In the genomic region with DNA sequence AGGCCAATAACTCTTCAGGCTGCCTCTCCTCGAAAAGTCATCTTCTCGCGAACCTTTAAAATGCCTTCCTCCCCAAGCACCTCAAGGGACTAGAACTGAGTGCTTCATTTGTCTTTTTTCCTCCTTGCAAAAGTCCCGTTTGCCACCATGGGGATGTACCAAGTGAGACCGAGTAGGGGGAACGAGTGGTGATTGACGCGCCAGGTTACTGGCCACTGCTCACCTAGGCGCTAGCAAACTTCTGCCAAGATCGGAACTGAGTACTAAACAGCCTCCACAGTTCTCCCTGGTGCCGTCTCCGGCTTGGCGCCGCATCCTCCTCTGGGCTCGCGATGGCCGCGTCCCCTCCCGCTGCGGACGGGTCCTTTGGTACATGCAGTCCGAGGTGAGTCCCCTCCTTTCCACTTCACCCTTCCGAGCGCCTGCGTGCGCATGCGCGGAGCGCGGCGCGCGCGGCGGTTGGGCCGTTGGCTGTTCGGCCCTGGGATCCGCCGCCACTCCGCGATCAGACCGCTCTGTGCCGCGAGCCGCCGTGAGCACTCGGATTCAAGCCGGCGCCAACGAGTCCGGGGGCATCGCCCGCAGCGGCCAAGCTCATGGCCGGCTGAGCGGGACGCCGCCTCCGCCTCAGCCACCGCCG, we compare ENCODE assay signal across 1 cellular context.
TF ChIP-seq lines count a peak whose summit lies in the region.

CDK16 (plus strand) TSS at position 402 of the 640 bp plus-strand sequence. CDS start 4,877 bp downstream, outside the sequence.

TF ChIP-seq in HEK293, 187 proteins besides CTCF, POLR2A, EP300 and RAD21 (continued from another document):
- TF ChIP-seq, protein P1, sequence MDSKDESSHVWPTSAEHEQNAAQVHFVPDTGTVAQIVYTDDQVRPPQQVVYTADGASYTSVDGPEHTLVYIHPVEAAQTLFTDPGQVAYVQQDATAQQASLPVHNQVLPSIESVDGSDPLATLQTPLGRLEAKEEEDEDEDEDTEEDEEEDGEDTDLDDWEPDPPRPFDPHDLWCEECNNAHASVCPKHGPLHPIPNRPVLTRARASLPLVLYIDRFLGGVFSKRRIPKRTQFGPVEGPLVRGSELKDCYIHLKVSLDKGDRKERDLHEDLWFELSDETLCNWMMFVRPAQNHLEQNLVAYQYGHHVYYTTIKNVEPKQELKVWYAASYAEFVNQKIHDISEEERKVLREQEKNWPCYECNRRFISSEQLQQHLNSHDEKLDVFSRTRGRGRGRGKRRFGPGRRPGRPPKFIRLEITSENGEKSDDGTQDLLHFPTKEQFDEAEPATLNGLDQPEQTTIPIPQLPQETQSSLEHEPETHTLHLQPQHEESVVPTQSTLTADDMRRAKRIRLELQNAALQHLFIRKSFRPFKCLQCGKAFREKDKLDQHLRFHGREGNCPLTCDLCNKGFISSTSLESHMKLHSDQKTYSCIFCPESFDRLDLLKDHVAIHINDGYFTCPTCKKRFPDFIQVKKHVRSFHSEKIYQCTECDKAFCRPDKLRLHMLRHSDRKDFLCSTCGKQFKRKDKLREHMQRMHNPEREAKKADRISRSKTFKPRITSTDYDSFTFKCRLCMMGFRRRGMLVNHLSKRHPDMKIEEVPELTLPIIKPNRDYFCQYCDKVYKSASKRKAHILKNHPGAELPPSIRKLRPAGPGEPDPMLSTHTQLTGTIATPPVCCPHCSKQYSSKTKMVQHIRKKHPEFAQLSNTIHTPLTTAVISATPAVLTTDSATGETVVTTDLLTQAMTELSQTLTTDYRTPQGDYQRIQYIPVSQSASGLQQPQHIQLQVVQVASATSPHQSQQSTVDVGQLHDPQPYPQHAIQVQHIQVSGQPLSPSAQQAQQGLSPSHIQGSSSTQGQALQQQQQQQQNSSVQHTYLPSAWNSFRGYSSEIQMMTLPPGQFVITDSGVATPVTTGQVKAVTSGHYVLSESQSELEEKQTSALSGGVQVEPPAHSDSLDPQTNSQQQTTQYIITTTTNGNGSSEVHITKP (tag by site-specific recombination; IDR thresholded peaks at IDR 0.05): peak; percentile 100
- TF ChIP-seq GFI1B (tag by site-specific recombination; IDR thresholded peaks at IDR 0.05) (peak; percentile 29; the same call in 1 of the 2 replicates), KLF16 (tag by site-specific recombination; IDR thresholded peaks at IDR 0.05) (peak; percentile 77; the same call in 1 of the 2 replicates), TCF7L2 (IDR thresholded peaks at IDR 0.05; ENCODE audit: borderline replicate concordance, low read depth, low read length) (peak; percentile 19; the same call in 1 of the 2 replicates), ZNF157 (tag by site-specific recombination; IDR thresholded peaks at IDR 0.05) (no peak), ZNF341 (tag by site-specific recombination; IDR thresholded peaks at IDR 0.05; ENCODE audit: low read depth) (peak; percentile 80)
- TF ChIP-seq, protein P2, sequence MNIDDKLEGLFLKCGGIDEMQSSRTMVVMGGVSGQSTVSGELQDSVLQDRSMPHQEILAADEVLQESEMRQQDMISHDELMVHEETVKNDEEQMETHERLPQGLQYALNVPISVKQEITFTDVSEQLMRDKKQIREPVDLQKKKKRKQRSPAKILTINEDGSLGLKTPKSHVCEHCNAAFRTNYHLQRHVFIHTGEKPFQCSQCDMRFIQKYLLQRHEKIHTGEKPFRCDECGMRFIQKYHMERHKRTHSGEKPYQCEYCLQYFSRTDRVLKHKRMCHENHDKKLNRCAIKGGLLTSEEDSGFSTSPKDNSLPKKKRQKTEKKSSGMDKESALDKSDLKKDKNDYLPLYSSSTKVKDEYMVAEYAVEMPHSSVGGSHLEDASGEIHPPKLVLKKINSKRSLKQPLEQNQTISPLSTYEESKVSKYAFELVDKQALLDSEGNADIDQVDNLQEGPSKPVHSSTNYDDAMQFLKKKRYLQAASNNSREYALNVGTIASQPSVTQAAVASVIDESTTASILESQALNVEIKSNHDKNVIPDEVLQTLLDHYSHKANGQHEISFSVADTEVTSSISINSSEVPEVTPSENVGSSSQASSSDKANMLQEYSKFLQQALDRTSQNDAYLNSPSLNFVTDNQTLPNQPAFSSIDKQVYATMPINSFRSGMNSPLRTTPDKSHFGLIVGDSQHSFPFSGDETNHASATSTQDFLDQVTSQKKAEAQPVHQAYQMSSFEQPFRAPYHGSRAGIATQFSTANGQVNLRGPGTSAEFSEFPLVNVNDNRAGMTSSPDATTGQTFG (tag by site-specific recombination; IDR thresholded peaks at IDR 0.05; ENCODE audit: borderline replicate concordance): no peak
